ENCODE assay signal across 15 cellular contexts in the genomic region with DNA sequence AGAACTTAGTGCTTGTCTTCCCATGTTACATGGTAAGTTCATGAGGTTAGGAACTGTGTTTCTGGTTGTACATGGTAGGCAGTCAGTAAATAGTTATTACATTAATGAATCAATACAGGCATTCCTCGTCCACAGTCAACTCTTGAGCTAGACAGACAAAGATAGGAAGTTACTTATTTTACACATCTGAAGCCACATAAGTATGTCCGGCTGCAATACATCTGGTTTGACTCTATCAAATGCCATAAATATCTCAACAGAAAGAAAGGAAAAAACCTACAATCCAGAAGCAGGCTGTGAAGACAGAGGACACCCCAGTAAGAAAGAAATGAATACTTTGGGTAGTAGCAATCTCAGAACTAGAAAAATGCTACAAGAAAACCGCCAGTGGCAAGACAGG.
DNase-seq lines count a peak whose midpoint lies in the region; ATAC-seq and TF ChIP-seq lines count a peak whose summit lies in the region.
"Had no signal": no experiment of that assay in that cellular context is flagged by ENCODE, and none has a peak within 500 bp of the region (broad histone marks: within the 10 kb centered on the region; RNA-seq: fewer than 3 reads in every experiment).

No MANE protein-coding gene starts in this region.

- H3K4me3 Mint-ChIP-seq in CD8-positive, alpha-beta memory T cell, result peak overlapping the region; percentile 56 to 83 (median 76)
- peak overlapping the region; percentile 73 for H3K4me3 Mint-ChIP-seq in activated naive CD8-positive, alpha-beta T cell
- H3K4me3 Mint-ChIP-seq in natural killer cell treated with Interleukin-12 subunit alpha and Interleukin-12 subunit beta and Interleukin-15 and Interleukin-18, amount 100 ng/mL, for 72 hours, result peak overlapping the region; percentile 79

- peak; percentile 50 to 66 for ATAC-seq in natural killer cell treated with Interleukin-12 subunit alpha and Interleukin-12 subunit beta and Interleukin-15 and Interleukin-18, amount 100 ng/mL, for 72 hours
- no peak for ATAC-seq in HG03460 (IDR thresholded peaks at IDR 0.05; ENCODE audit: unreplicated experiment)
- ATAC-seq: esophagus mucosa had no signal

- H3K36me3 Mint-ChIP-seq in CD8-positive, alpha-beta memory T cell, result peaks cover 0 to 3% (median 2%) of the 10 kb centered on the region in 3 donors
- peaks cover 14% of the 10 kb centered on the region for H3K36me3 Mint-ChIP-seq in activated naive CD8-positive, alpha-beta T cell
- H3K36me3 Mint-ChIP-seq in natural killer cell treated with Interleukin-12 subunit alpha and Interleukin-12 subunit beta and Interleukin-15 and Interleukin-18, amount 100 ng/mL, for 72 hours, result no peaks in the 10 kb centered on the region

- TF ChIP-seq CTCF in HL-60 (IDR thresholded peaks at IDR 0.05; ENCODE audit: insufficient read depth, low read length), result no peak

- no peaks in the 10 kb centered on the region for H3K9me3 ChIP-seq in CD8-positive, alpha-beta memory T cell (ENCODE audit: low read length)
- H3K9me3 ChIP-seq: ovary, thyroid gland had no signal

- POLR2A ChIA-PET in CD8-positive, alpha-beta memory T cell (lab: Charles Lee), result interaction anchor here (0.6 kb wide), 1 partner anchor 334 kb away, joined by 3 read pairs; no protein-coding TSS in a partner anchor

- no peak for DNase-seq in CD8-positive, alpha-beta memory T cell
- DNase-seq in HL-60 (ENCODE audit: low read depth in 1 of 2, low spot score in 1 of 2), result no peak
- DNase-seq in natural killer cell treated with Interleukin-12 subunit alpha and Interleukin-12 subunit beta and Interleukin-15 and Interleukin-18, amount 100 ng/mL, for 72 hours (ENCODE audit: low spot score), result no peak
- no peak for DNase-seq in NCI-H1436 treated with DMSO at 0.1 percent for 48 hours (lab: John Stamatoyannopoulos, UW)
- no peak for DNase-seq in NCI-H2171 treated with DMSO at 0.1 percent for 48 hours (lab: John Stamatoyannopoulos, UW)
- no peak for DNase-seq in AG08395 (ENCODE audit: low spot score)
- DNase-seq: anterior cingulate cortex, DMS79 treated with DMSO at 0.1 percent for 48 hours, NCI-H1105 treated with DMSO at 0.1 percent for 48 hours, ovary, thyroid gland had no signal

- H3K27me3 ChIP-seq in CD8-positive, alpha-beta memory T cell (ENCODE audit: insufficient read depth, low read length, poor library complexity, severe bottlenecking), result no peaks in the 10 kb centered on the region
- H3K27me3 ChIP-seq in HL-60 (ENCODE audit: insufficient read depth, poor library complexity, severe bottlenecking), result no peaks in the 10 kb centered on the region
- H3K27me3 ChIP-seq: ovary, thyroid gland had no signal

- peak overlapping the region; percentile 91 to 99 (median 96) for H3K27ac Mint-ChIP-seq in CD8-positive, alpha-beta memory T cell
- peak overlapping the region; percentile 98 for H3K27ac Mint-ChIP-seq in activated naive CD8-positive, alpha-beta T cell
- H3K27ac Mint-ChIP-seq in natural killer cell treated with Interleukin-12 subunit alpha and Interleukin-12 subunit beta and Interleukin-15 and Interleukin-18, amount 100 ng/mL, for 72 hours, result peak overlapping the region; percentile 74 to 93

- peaks cover 89 to 97% (median 95%) of the 10 kb centered on the region in 3 donors for H3K4me1 Mint-ChIP-seq in CD8-positive, alpha-beta memory T cell
- H3K4me1 Mint-ChIP-seq in activated naive CD8-positive, alpha-beta T cell (ENCODE audit: low read depth), result peaks cover 94% of the 10 kb centered on the region
- H3K4me1 Mint-ChIP-seq in natural killer cell treated with Interleukin-12 subunit alpha and Interleukin-12 subunit beta and Interleukin-15 and Interleukin-18, amount 100 ng/mL, for 72 hours (ENCODE audit: low read depth in 2 of 2), result peaks cover 66 to 68% of the 10 kb centered on the region in 2 donors

- H3K27me3 Mint-ChIP-seq in CD8-positive, alpha-beta memory T cell, result no peaks in the 10 kb centered on the region
- no peaks in the 10 kb centered on the region for H3K27me3 Mint-ChIP-seq in activated naive CD8-positive, alpha-beta T cell
- H3K27me3 Mint-ChIP-seq in natural killer cell treated with Interleukin-12 subunit alpha and Interleukin-12 subunit beta and Interleukin-15 and Interleukin-18, amount 100 ng/mL, for 72 hours, result no peaks in the 10 kb centered on the region

- H3K27ac ChIP-seq in CD8-positive, alpha-beta memory T cell (ENCODE audit: low read depth, low read length), result peak overlapping the region; percentile 33
- 0 out of 2 replicates have a peak overlapping the region, but pooled peaks have one; percentile 12 for H3K27ac ChIP-seq in HL-60 (replicated peaks)
- H3K27ac ChIP-seq: ovary, VCaP had no signal

- peak overlapping the region; percentile 2 for H3K4me3 ChIP-seq in CD8-positive, alpha-beta memory T cell (ENCODE audit: low read length)
- H3K4me3 ChIP-seq in HL-60 (replicated peaks; ENCODE audit: insufficient read depth, low read length), result no peak overlapping the region
- H3K4me3 ChIP-seq: ovary, thyroid gland had no signal

- H3K4me1 ChIP-seq in CD8-positive, alpha-beta memory T cell (ENCODE audit: insufficient read depth, low read length), result peaks cover 94% of the 10 kb centered on the region

- H3K36me3 ChIP-seq in CD8-positive, alpha-beta memory T cell (ENCODE audit: insufficient read depth, low read length), result no peaks in the 10 kb centered on the region
- H3K36me3 ChIP-seq: ovary, thyroid gland had no signal

- no peaks in the 10 kb centered on the region for H3K9me3 Mint-ChIP-seq in CD8-positive, alpha-beta memory T cell
- H3K9me3 Mint-ChIP-seq in activated naive CD8-positive, alpha-beta T cell (ENCODE audit: low read depth), result no peaks in the 10 kb centered on the region
- peaks cover 4% of the 10 kb centered on the region for H3K9me3 Mint-ChIP-seq in natural killer cell treated with Interleukin-12 subunit alpha and Interleukin-12 subunit beta and Interleukin-15 and Interleukin-18, amount 100 ng/mL, for 72 hours

- CTCF ChIA-PET in CD8-positive, alpha-beta memory T cell (lab: Charles Lee), result interaction anchor here (1.0 to 3.1 kb wide), 3 partner anchors 14 to 85 kb away, joined by 3 to 11 read pairs (median 7); no protein-coding TSS in a partner anchor
